6 cellular contexts compared by ENCODE assay signal in genomic region chr1:19289244-19289643, GRCh38. TPM values are rescaled to one million over a fixed set of nuclear protein-coding genes. Genes with fewer than 3 reads are reported as not detected.
DNase-seq lines count a peak whose midpoint lies in the region; ATAC-seq and TF ChIP-seq lines count a peak whose summit lies in the region.

No MANE protein-coding gene starts in this region.

- DNase-seq in HFF-Myc (ENCODE audit: extremely low read depth, low read depth), result no peak
- DNase-seq in dorsolateral prefrontal cortex, result no peak
- DNase-seq in nephron progenitor cell, result no peak
- DNase-seq in WERI-Rb-1, result no peak

- H3K4me1 Mint-ChIP-seq in nephron progenitor cell, result peaks cover 5% of the 10 kb centered on the region

- H3K36me3 Mint-ChIP-seq in nephron progenitor cell (ENCODE audit: low read depth), result peaks cover 51% of the 10 kb centered on the region

- H3K4me3 Mint-ChIP-seq in nephron progenitor cell, result peak overlapping the region; percentile 64

- H3K27ac Mint-ChIP-seq in nephron progenitor cell, result no peak overlapping the region

- H3K27me3 Mint-ChIP-seq in nephron progenitor cell (ENCODE audit: low read depth, poor library complexity), result peaks cover 40% of the 10 kb centered on the region

- TF ChIP-seq CTCF in HFF-Myc (IDR thresholded peaks at IDR 0.05; ENCODE audit: low read depth, low read length, missing control alignments), result no peak
- no peak for TF ChIP-seq CTCF in dorsolateral prefrontal cortex (IDR thresholded peaks at IDR 0.05 in 54 of 56, conservative IDR thresholded peaks at IDR 0.05 in 2 of 56; ENCODE audit: low read depth in 1 of 56, partially characterized antibody in 56 of 56)
- TF ChIP-seq CTCF in nephron progenitor cell (IDR thresholded peaks at IDR 0.05), result no peak
- TF ChIP-seq CTCF in WERI-Rb-1 (IDR thresholded peaks at IDR 0.05; ENCODE audit: low read depth, low read length), result no peak

- ATAC-seq in HG02852 (IDR thresholded peaks at IDR 0.05; ENCODE audit: unreplicated experiment) (no peak), GM21367 (IDR thresholded peaks at IDR 0.05; ENCODE audit: unreplicated experiment) (no peak)

- peaks cover 4% of the 10 kb centered on the region for H3K9me3 ChIP-seq in WERI-Rb-1 (ENCODE audit: severe bottlenecking)

- H3K27ac ChIP-seq in dorsolateral prefrontal cortex, result no peak overlapping the region
- no peak overlapping the region for H3K27ac ChIP-seq in WERI-Rb-1

- peak overlapping the region; percentile 36 for H3K4me3 ChIP-seq in HFF-Myc (replicated peaks; ENCODE audit: low read depth, low read length)
- peak overlapping the region in 50 of 59 donors; percentile 19 to 71 (median 53) for H3K4me3 ChIP-seq in dorsolateral prefrontal cortex
- H3K4me3 ChIP-seq in WERI-Rb-1 (ENCODE audit: low read depth, low read length), result no peak overlapping the region

- peaks cover 5% of the 10 kb centered on the region; the same call in 1 of the 2 replicates for H3K36me3 ChIP-seq in WERI-Rb-1

- intact Hi-C loops in dorsolateral prefrontal cortex (cut with DNase I), result no loop called here

- peaks cover 49% of the 10 kb centered on the region for H3K9me3 Mint-ChIP-seq in nephron progenitor cell

- H3K27me3 ChIP-seq in dorsolateral prefrontal cortex (no peaks in the 10 kb centered on the region), WERI-Rb-1 (ENCODE audit: insufficient read depth, low read depth, severe bottlenecking) (no peaks in the 10 kb centered on the region)

RNA-seq across cellular contexts. Expression of gene AKR7A3, which starts 0.7 kb away (rescaled TPM):
- 1 to 10 TPM; 2.0 to 9.0 (median 4.2) TPM for total RNA-seq in dorsolateral prefrontal cortex

RNA-seq across cellular contexts. Expression of gene AKR7A2, which starts 22.7 kb away (rescaled TPM):
- total RNA-seq in dorsolateral prefrontal cortex, result 10 to 100 TPM; 30.7 to 80.6 (median 48.3) TPM

RNA-seq across cellular contexts. Expression of gene SLC66A1, which starts 22.9 kb away (rescaled TPM):
- total RNA-seq in dorsolateral prefrontal cortex, result 10 to 100 TPM; 12.9 to 28.8 (median 19.2) TPM

RNA-seq across cellular contexts. Expression of gene MRTO4, which starts 37.6 kb away (rescaled TPM):
- 10 to 100 TPM; 18.3 to 47.2 (median 30.0) TPM for total RNA-seq in dorsolateral prefrontal cortex

RNA-seq across cellular contexts. Expression of gene EMC1, which starts 37.9 kb away (rescaled TPM):
- total RNA-seq in dorsolateral prefrontal cortex, result 100 to 1,000 TPM in 14 of 120 experiments, 10 to 100 TPM in 106; 58.6 to 120 (median 88.1) TPM
